In genomic region chr6:90780141-90780540, GRCh38 we compare ENCODE assay signal across 33 cellular contexts.
"Had no signal": no experiment of that assay in that cellular context is flagged by ENCODE, and none has a peak within 500 bp of the region (broad histone marks: within the 10 kb centered on the region; RNA-seq: fewer than 3 reads in every experiment).

No MANE protein-coding gene starts in this region.

- H3K36me3 ChIP-seq: brain microvascular endothelial cell, gastrocnemius medialis, heart left ventricle had no signal

- H3K27ac Mint-ChIP-seq: activated CD4-positive, alpha-beta memory T cell treated with anti-CD3 and anti-CD28 coated beads, Interleukin-2, amount 10 ng/mL, durations not matched to agents 7 days and 5 days; activated CD4-positive, alpha-beta T cell treated with anti-CD3 and anti-CD28 coated beads, Interleukin-2, amount 10 ng/mL, durations not matched to agents 7 days and 5 days; activated naive CD4-positive, alpha-beta T cell treated with anti-CD3 and anti-CD28 coated beads, Interleukin-2, amount 10 ng/mL, durations not matched to agents 7 days and 5 days; activated naive CD8-positive, alpha-beta T cell; activated T-cell treated with anti-CD3 and anti-CD28 coated beads, Interleukin-2, amount 50 U/mL, for 24 hours; activated T-cell treated with anti-CD3 and anti-CD28 coated beads, Interleukin-2, amount 50 U/mL, for 72 hours; dendritic cell treated with granulocyte-macrophage colony-stimulating factor and Interleukin-4, amounts not matched to agents 40 ng/mL and 50 ng/mL, for 4 days; endodermal cell; T-helper 17 cell; T-helper 2 cell treated with Interferon-gamma antibody and Interleukin-4, amounts not matched to agents 5 μg/mL and 100 μg/mL, for 36 hours had no signal

- H3K4me3 ChIP-seq: coronary artery, dorsolateral prefrontal cortex, gastrocnemius medialis, heart left ventricle had no signal

- H3K9me3 ChIP-seq: gastrocnemius medialis, heart left ventricle had no signal

- H3K4me1 ChIP-seq: gastrocnemius medialis, heart left ventricle had no signal

- H3K27me3 ChIP-seq: brain microvascular endothelial cell, dorsolateral prefrontal cortex, gastrocnemius medialis, heart left ventricle had no signal

- H3K36me3 Mint-ChIP-seq: activated naive CD4-positive, alpha-beta T cell treated with anti-CD3 and anti-CD28 coated beads, Interleukin-2, amount 10 ng/mL, durations not matched to agents 7 days and 5 days; activated naive CD8-positive, alpha-beta T cell had no signal

- DNase-seq: activated CD4-positive, alpha-beta memory T cell treated with anti-CD3 and anti-CD28 coated beads, Interleukin-2, amount 10 ng/mL, durations not matched to agents 7 days and 5 days; activated CD4-positive, alpha-beta T cell treated with anti-CD3 and anti-CD28 coated beads for 1 hour; activated CD4-positive, alpha-beta T cell treated with anti-CD3 and anti-CD28 coated beads for 4 hours; activated CD4-positive, alpha-beta T cell treated with anti-CD3 and anti-CD28 coated beads, Interleukin-2, amount 10 ng/mL, durations not matched to agents 7 days and 5 days; activated CD4-positive, alpha-beta T cell treated with anti-CD3 and anti-CD28 coated beads, Interleukin-2, amount 50 U/mL, for 4 hours; activated CD8-positive, alpha-beta memory T cell treated with anti-CD3 and anti-CD28 coated beads, Interleukin-2, amount 50 U/mL, for 48 hours; activated gamma-delta T cell; activated naive CD4-positive, alpha-beta T cell; activated naive CD4-positive, alpha-beta T cell treated with anti-CD3 and anti-CD28 coated beads, Interleukin-2, amount 10 ng/mL, durations not matched to agents 7 days and 5 days; activated T-cell treated with anti-CD3 and anti-CD28 coated beads for 4 hours; activated T-cell treated with anti-CD3 and anti-CD28 coated beads, Interleukin-2, amount 50 U/mL, for 24 hours; activated T-cell treated with anti-CD3 and anti-CD28 coated beads, Interleukin-2, amount 50 U/mL, for 72 hours; amniotic stem cell; anterior cingulate cortex; brain microvascular endothelial cell; dorsolateral prefrontal cortex; effector memory CD4-positive, alpha-beta T cell; endodermal cell; foreskin fibroblast; gastrocnemius medialis; glutamatergic neuron; heart left ventricle; T-helper 1 cell; T-helper 17 cell; T1000 had no signal

- H3K9me3 Mint-ChIP-seq: activated CD4-positive, alpha-beta memory T cell treated with anti-CD3 and anti-CD28 coated beads, Interleukin-2, amount 10 ng/mL, durations not matched to agents 7 days and 5 days; activated CD4-positive, alpha-beta T cell treated with anti-CD3 and anti-CD28 coated beads, Interleukin-2, amount 10 ng/mL, durations not matched to agents 7 days and 5 days; activated naive CD4-positive, alpha-beta T cell treated with anti-CD3 and anti-CD28 coated beads, Interleukin-2, amount 10 ng/mL, durations not matched to agents 7 days and 5 days; activated T-cell treated with anti-CD3 and anti-CD28 coated beads, Interleukin-2, amount 50 U/mL, for 24 hours; activated T-cell treated with anti-CD3 and anti-CD28 coated beads, Interleukin-2, amount 50 U/mL, for 72 hours; central memory CD8-positive, alpha-beta T cell; dendritic cell treated with granulocyte-macrophage colony-stimulating factor and Interleukin-4, amounts not matched to agents 40 ng/mL and 50 ng/mL, for 4 days; endodermal cell; T-helper 2 cell treated with Interferon-gamma antibody and Interleukin-4, amounts not matched to agents 5 μg/mL and 100 μg/mL, for 36 hours had no signal

- ATAC-seq: activated T-cell treated with anti-CD3 and anti-CD28 coated beads, Interleukin-2, amount 50 U/mL, for 72 hours; esophagus mucosa; gastrocnemius medialis; heart left ventricle; T-helper 17 cell had no signal

- H3K27ac ChIP-seq: brain microvascular endothelial cell, coronary artery, dorsolateral prefrontal cortex, gastrocnemius medialis, heart left ventricle had no signal

- FAIRE-seq: astrocyte, bronchial epithelial cell had no signal
